ENCODE assay signal across 7 cellular contexts in genomic region chr1:161037661-161038522, GRCh38. TPM values are rescaled to one million over a fixed set of nuclear protein-coding genes. Genes with fewer than 3 reads are reported as not detected.
DNase-seq lines count a peak whose midpoint lies in the region; ATAC-seq lines count a peak whose summit lies in the region.

No MANE protein-coding gene starts in this region.

- H3K36me3 Mint-ChIP-seq in activated CD8-positive, alpha-beta T cell treated with anti-CD3 and anti-CD28 coated beads, Interleukin-2, amount 10 ng/mL, durations not matched to agents 7 days and 5 days (ENCODE audit: low read depth) = peaks cover 52% of the 10 kb centered on the region
- peaks cover 64% of the 10 kb centered on the region for H3K36me3 Mint-ChIP-seq in stimulated activated effector memory CD8-positive, alpha-beta T cell treated with anti-CD3 and anti-CD28 coated beads, Interleukin-12 subunit alpha, Interleukin-12 subunit beta, amount 100 ng/mL, for 72 hours

- no peak for DNase-seq in activated CD8-positive, alpha-beta T cell treated with anti-CD3 and anti-CD28 coated beads, Interleukin-2, amount 10 ng/mL, durations not matched to agents 7 days and 5 days
- no peak for DNase-seq in stimulated activated effector memory CD8-positive, alpha-beta T cell treated with anti-CD3 and anti-CD28 coated beads, Interleukin-12 subunit alpha, Interleukin-12 subunit beta, amount 100 ng/mL, for 72 hours (ENCODE audit: low spot score in 2 of 2)
- DNase-seq in HuH-7.5 (ENCODE audit: low spot score) = no peak

- H3K9me3 Mint-ChIP-seq in activated CD8-positive, alpha-beta T cell treated with anti-CD3 and anti-CD28 coated beads, Interleukin-2, amount 10 ng/mL, durations not matched to agents 7 days and 5 days (ENCODE audit: insufficient read depth) = no peaks in the 10 kb centered on the region
- H3K9me3 Mint-ChIP-seq in stimulated activated effector memory CD8-positive, alpha-beta T cell treated with anti-CD3 and anti-CD28 coated beads, Interleukin-12 subunit alpha, Interleukin-12 subunit beta, amount 100 ng/mL, for 72 hours = no peaks in the 10 kb centered on the region

- H3K27ac ChIP-seq in HUES48 (ENCODE audit: low read depth, low read length) = peak overlapping the region; percentile 77

- H3K4me1 ChIP-seq in HUES48 (ENCODE audit: control insufficient read depth, insufficient read depth, low read length) (peaks cover 17% of the 10 kb centered on the region; the same call in 1 of the 2 replicates), iPS-15b (ENCODE audit: control insufficient read depth, insufficient read depth, low read length) (peaks cover 14% of the 10 kb centered on the region)

- H3K27me3 ChIP-seq in HUES48 (ENCODE audit: control insufficient read depth, insufficient read depth, low read length) (no peaks in the 10 kb centered on the region), iPS-15b (ENCODE audit: control insufficient read depth, insufficient read depth, low read length) (no peaks in the 10 kb centered on the region)

- H3K9me3 ChIP-seq in HUES48 (ENCODE audit: control insufficient read depth, insufficient read depth, low read length) (no peaks in the 10 kb centered on the region), iPS-15b (ENCODE audit: control insufficient read depth, insufficient read depth, low read length) (no peaks in the 10 kb centered on the region)

- H3K27me3 Mint-ChIP-seq in activated CD8-positive, alpha-beta T cell treated with anti-CD3 and anti-CD28 coated beads, Interleukin-2, amount 10 ng/mL, durations not matched to agents 7 days and 5 days (ENCODE audit: low read depth) = no peaks in the 10 kb centered on the region

- POLR2A ChIA-PET in activated CD8-positive, alpha-beta T cell treated with anti-CD3 and anti-CD28 coated beads, Interleukin-2, amount 10 ng/mL, durations not matched to agents 7 days and 5 days (lab: Charles Lee) = interaction anchor here (1.0 to 5.7 kb wide), 6 partner anchors 14 to 89 kb away, joined by 3 to 39 read pairs (median 4); partner anchors contain the start of genes ARHGAP30, F11R and KLHDC9

- peak overlapping the region; percentile 46; the same call in 1 of the 2 replicates for H3K9ac ChIP-seq in HUES48 (ENCODE audit: low read depth, low read length)
- peak overlapping the region; percentile 65 for H3K9ac ChIP-seq in iPS-15b (ENCODE audit: low read depth, low read length)

- CTCF ChIA-PET in activated CD8-positive, alpha-beta T cell treated with anti-CD3 and anti-CD28 coated beads, Interleukin-2, amount 10 ng/mL, durations not matched to agents 7 days and 5 days (lab: Charles Lee) = interaction anchor here (1.1 to 10.7 kb wide), 5 partner anchors 17 to 59 kb away, joined by 3 to 114 read pairs (median 10); partner anchors contain the start of genes ARHGAP30 and F11R

- H3K4me3 ChIP-seq in HUES48 (ENCODE audit: low read depth, low read length) (peak overlapping the region; percentile 81), iPS-15b (ENCODE audit: low read depth, low read length) (peak overlapping the region; percentile 85)

- H3K36me3 ChIP-seq in HUES48 (ENCODE audit: control insufficient read depth, insufficient read depth, low read length) (peaks cover 42% of the 10 kb centered on the region), iPS-15b (ENCODE audit: control insufficient read depth, insufficient read depth, low read length) (peaks cover 31% of the 10 kb centered on the region)

- no peak for ATAC-seq in activated CD8-positive, alpha-beta T cell treated with anti-CD3 and anti-CD28 coated beads, Interleukin-2, amount 10 ng/mL, durations not matched to agents 7 days and 5 days
- no peak for ATAC-seq in stimulated activated effector memory CD8-positive, alpha-beta T cell treated with anti-CD3 and anti-CD28 coated beads, Interleukin-12 subunit alpha, Interleukin-12 subunit beta, amount 100 ng/mL, for 72 hours
- ATAC-seq in HG03521 (IDR thresholded peaks at IDR 0.05; ENCODE audit: unreplicated experiment) (no peak), GM21423 (IDR thresholded peaks at IDR 0.05; ENCODE audit: unreplicated experiment) (no peak)

- H3K4me1 Mint-ChIP-seq in activated CD8-positive, alpha-beta T cell treated with anti-CD3 and anti-CD28 coated beads, Interleukin-2, amount 10 ng/mL, durations not matched to agents 7 days and 5 days (ENCODE audit: low read depth) = peaks cover 61% of the 10 kb centered on the region
- H3K4me1 Mint-ChIP-seq in stimulated activated effector memory CD8-positive, alpha-beta T cell treated with anti-CD3 and anti-CD28 coated beads, Interleukin-12 subunit alpha, Interleukin-12 subunit beta, amount 100 ng/mL, for 72 hours = peaks cover 49% of the 10 kb centered on the region

- H3K4me3 Mint-ChIP-seq in activated CD8-positive, alpha-beta T cell treated with anti-CD3 and anti-CD28 coated beads, Interleukin-2, amount 10 ng/mL, durations not matched to agents 7 days and 5 days = peak overlapping the region; percentile 91
- peak overlapping the region; percentile 91 for H3K4me3 Mint-ChIP-seq in stimulated activated effector memory CD8-positive, alpha-beta T cell treated with anti-CD3 and anti-CD28 coated beads, Interleukin-12 subunit alpha, Interleukin-12 subunit beta, amount 100 ng/mL, for 72 hours

- peak overlapping the region; percentile 94 for H3K27ac Mint-ChIP-seq in activated CD8-positive, alpha-beta T cell treated with anti-CD3 and anti-CD28 coated beads, Interleukin-2, amount 10 ng/mL, durations not matched to agents 7 days and 5 days
- peak overlapping the region; percentile 92 for H3K27ac Mint-ChIP-seq in stimulated activated effector memory CD8-positive, alpha-beta T cell treated with anti-CD3 and anti-CD28 coated beads, Interleukin-12 subunit alpha, Interleukin-12 subunit beta, amount 100 ng/mL, for 72 hours

RNA-seq across cellular contexts. Expression of gene TSTD1, which starts 0.9 kb away (rescaled TPM):
- total RNA-seq in activated CD8-positive, alpha-beta T cell treated with anti-CD3 and anti-CD28 coated beads, Interleukin-2, amount 10 ng/mL, durations not matched to agents 7 days and 5 days = 10 to 100 TPM; 63.2 to 63.3 TPM

RNA-seq across cellular contexts. Expression of gene USF1, which starts 7.9 kb away (rescaled TPM):
- total RNA-seq in activated CD8-positive, alpha-beta T cell treated with anti-CD3 and anti-CD28 coated beads, Interleukin-2, amount 10 ng/mL, durations not matched to agents 7 days and 5 days = 10 to 100 TPM; 81.6 to 83.2 TPM

RNA-seq across cellular contexts. Expression of gene F11R, which starts 16.9 kb away (rescaled TPM):
- 10 to 100 TPM; 13.7 to 18.4 TPM for total RNA-seq in activated CD8-positive, alpha-beta T cell treated with anti-CD3 and anti-CD28 coated beads, Interleukin-2, amount 10 ng/mL, durations not matched to agents 7 days and 5 days

RNA-seq across cellular contexts. Expression of gene ARHGAP30, which starts 31.8 kb away (rescaled TPM):
- 100 to 1,000 TPM; 277 to 281 TPM for total RNA-seq in activated CD8-positive, alpha-beta T cell treated with anti-CD3 and anti-CD28 coated beads, Interleukin-2, amount 10 ng/mL, durations not matched to agents 7 days and 5 days

RNA-seq across cellular contexts. Expression of gene NECTIN4, which starts 51.5 kb away (rescaled TPM):
- total RNA-seq in activated CD8-positive, alpha-beta T cell treated with anti-CD3 and anti-CD28 coated beads, Interleukin-2, amount 10 ng/mL, durations not matched to agents 7 days and 5 days = not detected
